Comparison of ENCODE assay signal across 8 cellular contexts in the genomic region with DNA sequence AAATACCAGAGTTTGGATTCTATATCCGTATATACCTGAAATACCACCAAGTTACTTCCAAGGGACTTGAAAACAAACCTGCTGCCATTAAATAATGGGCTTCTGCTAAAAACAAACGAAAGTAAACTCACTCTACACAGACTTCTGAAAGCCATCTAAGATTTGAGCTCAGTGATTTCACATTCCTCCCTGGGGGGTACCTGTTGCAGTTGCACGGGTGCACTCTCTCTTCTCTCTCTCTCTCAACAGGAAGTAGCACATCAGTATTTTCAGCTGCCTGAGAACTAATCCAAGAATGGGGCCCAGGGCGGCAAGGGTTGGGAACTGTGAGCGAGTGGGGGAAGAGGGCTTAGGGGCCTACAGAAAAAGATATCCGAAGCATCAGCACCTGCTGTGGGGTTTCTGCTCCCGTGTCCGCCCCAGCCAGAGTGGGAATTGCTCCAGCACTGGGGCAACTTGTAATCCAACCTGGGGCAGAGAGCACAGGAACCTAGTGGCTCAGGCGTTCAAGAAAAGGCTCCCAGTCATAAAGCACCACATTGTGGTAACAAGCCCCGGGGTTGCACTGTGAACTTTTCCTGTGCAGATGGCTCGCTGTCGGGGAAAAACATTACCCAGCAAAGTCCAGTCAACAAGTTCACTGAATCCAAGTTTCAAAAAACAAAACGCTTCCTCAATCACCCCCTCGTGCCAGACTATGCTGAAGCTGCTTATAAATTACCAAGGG.
DNase-seq lines count a peak whose midpoint lies in the region; ATAC-seq, FAIRE-seq and TF ChIP-seq lines count a peak whose summit lies in the region.

No MANE protein-coding gene starts in this region.

- peak overlapping the region; percentile 50 for H3K27ac Mint-ChIP-seq in activated CD4-positive, alpha-beta T cell treated with anti-CD3 and anti-CD28 coated beads, Interleukin-2, amount 10 ng/mL, durations not matched to agents 7 days and 5 days

- peak overlapping the region; percentile 71 for H3K4me3 Mint-ChIP-seq in activated CD4-positive, alpha-beta T cell treated with anti-CD3 and anti-CD28 coated beads, Interleukin-2, amount 10 ng/mL, durations not matched to agents 7 days and 5 days

- H3K4me1 ChIP-seq in uterus, result peaks cover 0 to 3% of the 10 kb centered on the region in 2 donors

- intact Hi-C loops in uterus (cut with DNase I; ENCODE audit: low total_unique reads), result no loop called here

- H3K27ac ChIP-seq in uterus, result no peak overlapping the region

- H3K4me1 Mint-ChIP-seq in activated CD4-positive, alpha-beta T cell treated with anti-CD3 and anti-CD28 coated beads, Interleukin-2, amount 10 ng/mL, durations not matched to agents 7 days and 5 days, result peaks cover 18% of the 10 kb centered on the region

- DNase-seq in GM12892 (ENCODE audit: insufficient read length), result peak; percentile 36
- DNase-seq in activated CD4-positive, alpha-beta T cell treated with anti-CD3 and anti-CD28 coated beads, Interleukin-2, amount 10 ng/mL, durations not matched to agents 7 days and 5 days, result peak; percentile 41
- peak; percentile 15 for DNase-seq in germinal center (ENCODE audit: low spot score)
- DNase-seq in pulmonary artery endothelial cell (ENCODE audit: low read depth, low spot score), result peak; percentile 62
- DNase-seq in cerebellum (ENCODE audit: low spot score), result no peak
- DNase-seq in uterus, result no peak

- H3K9me3 Mint-ChIP-seq in activated CD4-positive, alpha-beta T cell treated with anti-CD3 and anti-CD28 coated beads, Interleukin-2, amount 10 ng/mL, durations not matched to agents 7 days and 5 days, result no peaks in the 10 kb centered on the region

- ATAC-seq in GM21390 (IDR thresholded peaks at IDR 0.05; ENCODE audit: unreplicated experiment), result peak; percentile 84
- peak; percentile 82 for ATAC-seq in HG03575 (IDR thresholded peaks at IDR 0.05; ENCODE audit: extremely low read depth, insufficient number of reproducible peaks, low FRiP score, unreplicated experiment)

- no peak overlapping the region for H3K4me3 ChIP-seq in uterus

- TF ChIP-seq CTCF in uterus (IDR thresholded peaks at IDR 0.05), result no peak

- TF ChIP-seq POLR2A in GM12892 (IDR thresholded peaks at IDR 0.05; ENCODE audit: low read depth, low read length), result 0 out of 2 replicates have a peak, but pooled peaks have one; percentile 16
- no peak for TF ChIP-seq POLR2A in uterus (IDR thresholded peaks at IDR 0.05)

- POLR2A ChIA-PET in activated CD4-positive, alpha-beta T cell treated with anti-CD3 and anti-CD28 coated beads, Interleukin-2, amount 10 ng/mL, durations not matched to agents 7 days and 5 days (lab: Charles Lee), result no interaction called here

- FAIRE-seq in GM12892 (lab: Jason Lieb, UNC), result no peak

- CTCF ChIA-PET in activated CD4-positive, alpha-beta T cell treated with anti-CD3 and anti-CD28 coated beads, Interleukin-2, amount 10 ng/mL, durations not matched to agents 7 days and 5 days (lab: Charles Lee), result interaction anchor here (1.4 to 1.7 kb wide), 2 partner anchors 31 to 104 kb away, joined by 5 to 6 read pairs; no protein-coding TSS in a partner anchor

- peaks cover 20% of the 10 kb centered on the region for H3K27me3 Mint-ChIP-seq in activated CD4-positive, alpha-beta T cell treated with anti-CD3 and anti-CD28 coated beads, Interleukin-2, amount 10 ng/mL, durations not matched to agents 7 days and 5 days

- H3K36me3 Mint-ChIP-seq in activated CD4-positive, alpha-beta T cell treated with anti-CD3 and anti-CD28 coated beads, Interleukin-2, amount 10 ng/mL, durations not matched to agents 7 days and 5 days (ENCODE audit: low read depth), result no peaks in the 10 kb centered on the region

- H3K9me3 ChIP-seq in uterus, result no peaks in the 10 kb centered on the region

- H3K27me3 ChIP-seq in uterus, result no peaks in the 10 kb centered on the region

- no peaks in the 10 kb centered on the region for H3K36me3 ChIP-seq in uterus

Comparison
In these comparisons a context has a peak if more than half of its experiments do, and no peak if none do; other contexts are left out.
1. DNase-seq: peak in GM12892 (single experiment), activated CD4-positive, alpha-beta T cell treated with anti-CD3 and anti-CD28 coated beads, Interleukin-2, amount 10 ng/mL, durations not matched to agents 7 days and 5 days (single experiment), germinal center (single experiment) and pulmonary artery endothelial cell (single experiment); none in cerebellum (single experiment) and uterus (0 of 2).